In the genomic region with DNA sequence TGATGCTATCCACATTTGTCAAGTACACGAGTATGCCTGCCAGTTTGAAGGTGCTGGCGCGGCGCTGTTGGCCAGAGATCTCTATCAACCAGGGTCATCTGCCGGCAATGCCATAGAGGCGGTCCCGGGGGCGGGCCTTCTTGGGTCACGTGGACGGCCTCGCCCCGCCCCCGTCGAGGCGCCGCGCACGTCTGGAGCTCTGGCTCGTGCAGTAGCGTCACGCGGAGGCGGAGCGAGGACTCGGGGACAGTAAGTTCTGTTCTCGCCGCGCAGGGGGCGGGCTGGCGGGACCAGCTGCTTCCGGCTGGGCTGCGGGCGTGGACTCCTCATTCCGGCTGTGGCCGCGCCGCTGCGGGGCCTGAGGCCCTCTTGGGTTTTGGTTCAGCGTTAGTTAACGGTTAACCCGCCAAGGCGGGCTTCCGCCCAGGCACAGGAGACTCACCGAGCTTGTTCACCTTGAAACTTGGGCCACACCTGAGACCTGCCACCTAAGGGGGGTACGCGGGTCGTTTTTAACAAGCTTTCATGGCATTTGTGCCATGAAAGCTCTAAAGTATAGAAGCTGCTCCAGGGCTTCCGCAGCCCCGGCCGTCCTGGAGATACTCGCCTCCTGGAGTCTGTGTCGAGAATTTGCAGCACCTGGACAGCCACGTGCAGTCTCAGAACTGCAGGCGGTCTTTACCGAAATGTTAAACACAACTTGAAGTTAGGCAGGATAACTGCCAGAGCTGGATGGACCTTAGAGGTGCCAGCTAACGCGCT, we compare ENCODE assay signal across 1 cellular context.
TF ChIP-seq lines count a peak whose summit lies in the region.

Gene RFESD, plus strand, starts transcription at position 209 of the 762 bp plus-strand sequence. CDS start 5,495 bp downstream, outside the sequence.

TF ChIP-seq in K562, 482 proteins besides CTCF, POLR2A, EP300 and RAD21 (continued from another document and continues in another):
- TF ChIP-seq ASH1L (IDR thresholded peaks at IDR 0.05; ENCODE audit: borderline replicate concordance, low read depth, partially characterized antibody) (no peak), FUS (optimal IDR thresholded peaks at IDR 0.05; ENCODE audit: low read depth, low read length) (peak; percentile 39), ZNF707 (CRISPR knock-in tag; conservative IDR thresholded peaks at IDR 0.05) (no peak), TRIM24 (IDR thresholded peaks at IDR 0.05) (no peak), ZNF589 (CRISPR knock-in tag; IDR thresholded peaks at IDR 0.05; ENCODE audit: low read depth) (no peak; the same call in 1 of the 2 replicates), CLOCK (CRISPR knock-in tag; IDR thresholded peaks at IDR 0.05; ENCODE audit: borderline replicate concordance) (no peak), ZNF431 (CRISPR knock-in tag; IDR thresholded peaks at IDR 0.05) (no peak), KLF1 (tag; IDR thresholded peaks at IDR 0.05) (peak; percentile 58; the same call in 1 of the 2 replicates), MCM3 (IDR thresholded peaks at IDR 0.05) (no peak), ZBTB8A (IDR thresholded peaks at IDR 0.05; ENCODE audit: partially characterized antibody) (no peak), BHLHE40 (IDR thresholded peaks at IDR 0.05; ENCODE audit: low read length) (peak; percentile 99), TFE3 (CRISPR knock-in tag; IDR thresholded peaks at IDR 0.05) (peak; percentile 97), ZNF41 (CRISPR knock-in tag; conservative IDR thresholded peaks at IDR 0.05) (no peak), KAT2B (IDR thresholded peaks at IDR 0.05; ENCODE audit: low read depth, low read length) (no peak), GTF2A2 (tag; IDR thresholded peaks at IDR 0.05) (no peak), NCOA1 (IDR thresholded peaks at IDR 0.05; ENCODE audit: low read depth) (no peak), ZNF143 (CRISPR knock-in tag; IDR thresholded peaks at IDR 0.05) (no peak), SMARCC2 (IDR thresholded peaks at IDR 0.05; ENCODE audit: low read depth) (no peak; the same call in 1 of the 2 replicates), SETDB1 (IDR thresholded peaks at IDR 0.05; ENCODE audit: low read length) (no peak), ZNF217 (CRISPR knock-in tag; IDR thresholded peaks at IDR 0.05) (no peak), KLF6 (CRISPR knock-in tag; IDR thresholded peaks at IDR 0.05; ENCODE audit: borderline replicate concordance) (peak; percentile 9; the same call in 1 of the 2 replicates), SIX5 (IDR thresholded peaks at IDR 0.05; ENCODE audit: borderline replicate concordance in 1 of 2, insufficient read depth in 1 of 2, low read depth in 1 of 2, low read length in 2 of 2) (no peak), PHF20 (IDR thresholded peaks at IDR 0.05; ENCODE audit: partially characterized antibody) (no peak), ZKSCAN1 (IDR thresholded peaks at IDR 0.05; ENCODE audit: low read depth, low read length) (no peak), SMARCA4 (IDR thresholded peaks at IDR 0.05) (no peak), RNF2 (IDR thresholded peaks at IDR 0.05) (no peak), BCL6 (CRISPR knock-in tag; IDR thresholded peaks at IDR 0.05) (no peak), HOXB6 (CRISPR knock-in tag; IDR thresholded peaks at IDR 0.05; ENCODE audit: borderline replicate concordance) (no peak), RFX1 (IDR thresholded peaks at IDR 0.05) (no peak), EGR1 (conservative IDR thresholded peaks at IDR 0.05) (peak; percentile 88), TOE1 (IDR thresholded peaks at IDR 0.05; ENCODE audit: borderline replicate concordance) (peak; percentile 96), TOE1 (CRISPR knock-in tag; IDR thresholded peaks at IDR 0.05; ENCODE audit: borderline replicate concordance, low read depth) (no peak), LARP7 (IDR thresholded peaks at IDR 0.05) (no peak), TEAD2 (tag; IDR thresholded peaks at IDR 0.05) (no peak), HDGF (IDR thresholded peaks at IDR 0.05) (no peak), MTA3 (IDR thresholded peaks at IDR 0.05; ENCODE audit: borderline replicate concordance) (no peak; the same call in 1 of the 2 replicates), BACH1 (tag; IDR thresholded peaks at IDR 0.05) (no peak), ZNF174 (CRISPR knock-in tag; IDR thresholded peaks at IDR 0.05) (no peak), ZNF24 (IDR thresholded peaks at IDR 0.05) (no peak), E4F1 (CRISPR knock-in tag; IDR thresholded peaks at IDR 0.05; ENCODE audit: borderline replicate concordance) (no peak), CBFA2T2 (conservative IDR thresholded peaks at IDR 0.05) (peak; percentile 79), MAFG (tag; conservative IDR thresholded peaks at IDR 0.05) (no peak)
- TF ChIP-seq, protein P1, sequence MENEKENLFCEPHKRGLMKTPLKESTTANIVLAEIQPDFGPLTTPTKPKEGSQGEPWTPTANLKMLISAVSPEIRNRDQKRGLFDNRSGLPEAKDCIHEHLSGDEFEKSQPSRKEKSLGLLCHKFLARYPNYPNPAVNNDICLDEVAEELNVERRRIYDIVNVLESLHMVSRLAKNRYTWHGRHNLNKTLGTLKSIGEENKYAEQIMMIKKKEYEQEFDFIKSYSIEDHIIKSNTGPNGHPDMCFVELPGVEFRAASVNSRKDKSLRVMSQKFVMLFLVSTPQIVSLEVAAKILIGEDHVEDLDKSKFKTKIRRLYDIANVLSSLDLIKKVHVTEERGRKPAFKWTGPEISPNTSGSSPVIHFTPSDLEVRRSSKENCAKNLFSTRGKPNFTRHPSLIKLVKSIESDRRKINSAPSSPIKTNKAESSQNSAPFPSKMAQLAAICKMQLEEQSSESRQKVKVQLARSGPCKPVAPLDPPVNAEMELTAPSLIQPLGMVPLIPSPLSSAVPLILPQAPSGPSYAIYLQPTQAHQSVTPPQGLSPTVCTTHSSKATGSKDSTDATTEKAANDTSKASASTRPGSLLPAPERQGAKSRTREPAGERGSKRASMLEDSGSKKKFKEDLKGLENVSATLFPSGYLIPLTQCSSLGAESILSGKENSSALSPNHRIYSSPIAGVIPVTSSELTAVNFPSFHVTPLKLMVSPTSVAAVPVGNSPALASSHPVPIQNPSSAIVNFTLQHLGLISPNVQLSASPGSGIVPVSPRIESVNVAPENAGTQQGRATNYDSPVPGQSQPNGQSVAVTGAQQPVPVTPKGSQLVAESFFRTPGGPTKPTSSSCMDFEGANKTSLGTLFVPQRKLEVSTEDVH (IDR thresholded peaks at IDR 0.05; ENCODE audit: low read depth, partially characterized antibody): peak; percentile 61
- TF ChIP-seq, protein P2, sequence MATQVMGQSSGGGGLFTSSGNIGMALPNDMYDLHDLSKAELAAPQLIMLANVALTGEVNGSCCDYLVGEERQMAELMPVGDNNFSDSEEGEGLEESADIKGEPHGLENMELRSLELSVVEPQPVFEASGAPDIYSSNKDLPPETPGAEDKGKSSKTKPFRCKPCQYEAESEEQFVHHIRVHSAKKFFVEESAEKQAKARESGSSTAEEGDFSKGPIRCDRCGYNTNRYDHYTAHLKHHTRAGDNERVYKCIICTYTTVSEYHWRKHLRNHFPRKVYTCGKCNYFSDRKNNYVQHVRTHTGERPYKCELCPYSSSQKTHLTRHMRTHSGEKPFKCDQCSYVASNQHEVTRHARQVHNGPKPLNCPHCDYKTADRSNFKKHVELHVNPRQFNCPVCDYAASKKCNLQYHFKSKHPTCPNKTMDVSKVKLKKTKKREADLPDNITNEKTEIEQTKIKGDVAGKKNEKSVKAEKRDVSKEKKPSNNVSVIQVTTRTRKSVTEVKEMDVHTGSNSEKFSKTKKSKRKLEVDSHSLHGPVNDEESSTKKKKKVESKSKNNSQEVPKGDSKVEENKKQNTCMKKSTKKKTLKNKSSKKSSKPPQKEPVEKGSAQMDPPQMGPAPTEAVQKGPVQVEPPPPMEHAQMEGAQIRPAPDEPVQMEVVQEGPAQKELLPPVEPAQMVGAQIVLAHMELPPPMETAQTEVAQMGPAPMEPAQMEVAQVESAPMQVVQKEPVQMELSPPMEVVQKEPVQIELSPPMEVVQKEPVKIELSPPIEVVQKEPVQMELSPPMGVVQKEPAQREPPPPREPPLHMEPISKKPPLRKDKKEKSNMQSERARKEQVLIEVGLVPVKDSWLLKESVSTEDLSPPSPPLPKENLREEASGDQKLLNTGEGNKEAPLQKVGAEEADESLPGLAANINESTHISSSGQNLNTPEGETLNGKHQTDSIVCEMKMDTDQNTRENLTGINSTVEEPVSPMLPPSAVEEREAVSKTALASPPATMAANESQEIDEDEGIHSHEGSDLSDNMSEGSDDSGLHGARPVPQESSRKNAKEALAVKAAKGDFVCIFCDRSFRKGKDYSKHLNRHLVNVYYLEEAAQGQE (CRISPR knock-in tag; IDR thresholded peaks at IDR 0.05; ENCODE audit: low read depth): no peak; the same call in 1 of the 2 replicates
- TF ChIP-seq, protein P3, sequence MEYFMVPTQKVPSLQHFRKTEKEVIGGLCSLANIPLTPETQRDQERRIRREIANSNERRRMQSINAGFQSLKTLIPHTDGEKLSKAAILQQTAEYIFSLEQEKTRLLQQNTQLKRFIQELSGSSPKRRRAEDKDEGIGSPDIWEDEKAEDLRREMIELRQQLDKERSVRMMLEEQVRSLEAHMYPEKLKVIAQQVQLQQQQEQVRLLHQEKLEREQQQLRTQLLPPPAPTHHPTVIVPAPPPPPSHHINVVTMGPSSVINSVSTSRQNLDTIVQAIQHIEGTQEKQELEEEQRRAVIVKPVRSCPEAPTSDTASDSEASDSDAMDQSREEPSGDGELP (CRISPR knock-in tag; IDR thresholded peaks at IDR 0.05; ENCODE audit: borderline replicate concordance): peak; percentile 100
- TF ChIP-seq, protein P4, sequence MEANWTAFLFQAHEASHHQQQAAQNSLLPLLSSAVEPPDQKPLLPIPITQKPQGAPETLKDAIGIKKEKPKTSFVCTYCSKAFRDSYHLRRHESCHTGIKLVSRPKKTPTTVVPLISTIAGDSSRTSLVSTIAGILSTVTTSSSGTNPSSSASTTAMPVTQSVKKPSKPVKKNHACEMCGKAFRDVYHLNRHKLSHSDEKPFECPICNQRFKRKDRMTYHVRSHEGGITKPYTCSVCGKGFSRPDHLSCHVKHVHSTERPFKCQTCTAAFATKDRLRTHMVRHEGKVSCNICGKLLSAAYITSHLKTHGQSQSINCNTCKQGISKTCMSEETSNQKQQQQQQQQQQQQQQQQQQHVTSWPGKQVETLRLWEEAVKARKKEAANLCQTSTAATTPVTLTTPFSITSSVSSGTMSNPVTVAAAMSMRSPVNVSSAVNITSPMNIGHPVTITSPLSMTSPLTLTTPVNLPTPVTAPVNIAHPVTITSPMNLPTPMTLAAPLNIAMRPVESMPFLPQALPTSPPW (CRISPR knock-in tag; IDR thresholded peaks at IDR 0.05): peak; percentile 69
- TF ChIP-seq, protein P5, sequence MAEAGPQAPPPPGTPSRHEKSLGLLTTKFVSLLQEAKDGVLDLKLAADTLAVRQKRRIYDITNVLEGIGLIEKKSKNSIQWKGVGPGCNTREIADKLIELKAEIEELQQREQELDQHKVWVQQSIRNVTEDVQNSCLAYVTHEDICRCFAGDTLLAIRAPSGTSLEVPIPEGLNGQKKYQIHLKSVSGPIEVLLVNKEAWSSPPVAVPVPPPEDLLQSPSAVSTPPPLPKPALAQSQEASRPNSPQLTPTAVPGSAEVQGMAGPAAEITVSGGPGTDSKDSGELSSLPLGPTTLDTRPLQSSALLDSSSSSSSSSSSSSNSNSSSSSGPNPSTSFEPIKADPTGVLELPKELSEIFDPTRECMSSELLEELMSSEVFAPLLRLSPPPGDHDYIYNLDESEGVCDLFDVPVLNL (CRISPR knock-in tag; IDR thresholded peaks at IDR 0.05; ENCODE audit: low read depth): no peak
- TF ChIP-seq, protein P6, sequence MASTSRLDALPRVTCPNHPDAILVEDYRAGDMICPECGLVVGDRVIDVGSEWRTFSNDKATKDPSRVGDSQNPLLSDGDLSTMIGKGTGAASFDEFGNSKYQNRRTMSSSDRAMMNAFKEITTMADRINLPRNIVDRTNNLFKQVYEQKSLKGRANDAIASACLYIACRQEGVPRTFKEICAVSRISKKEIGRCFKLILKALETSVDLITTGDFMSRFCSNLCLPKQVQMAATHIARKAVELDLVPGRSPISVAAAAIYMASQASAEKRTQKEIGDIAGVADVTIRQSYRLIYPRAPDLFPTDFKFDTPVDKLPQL (IDR thresholded peaks at IDR 0.05; ENCODE audit: extremely low read depth, insufficient read length): no peak
